Comparison of ENCODE assay signal across 11 cellular contexts in genomic region chr4:108045687-108046024, GRCh38. TPM values are rescaled to one million over a fixed set of nuclear protein-coding genes. Genes with fewer than 3 reads are reported as not detected.
DNase-seq lines count a peak whose midpoint lies in the region; ATAC-seq and TF ChIP-seq lines count a peak whose summit lies in the region.
"Had no signal": no experiment of that assay in that cellular context is flagged by ENCODE, and none has a peak within 500 bp of the region (broad histone marks: within the 10 kb centered on the region; RNA-seq: fewer than 3 reads in every experiment).

No MANE protein-coding gene starts in this region.

- H3K4me3 Mint-ChIP-seq in CD4-positive, alpha-beta memory T cell: peak overlapping the region in 1 of 8 donors; percentile 44

- TF ChIP-seq CTCF in body of pancreas (IDR thresholded peaks at IDR 0.05) (no peak), coronary artery (IDR thresholded peaks at IDR 0.05) (no peak)

- intact Hi-C loops in CD4-positive, alpha-beta memory T cell (cut with micrococcal nuclease): no loop called here
- intact Hi-C loops in body of pancreas (cut with DNase I): no loop called here

- peaks cover 23% of the 10 kb centered on the region for H3K36me3 ChIP-seq in CD4-positive, alpha-beta memory T cell (ENCODE audit: insufficient read depth, low read length)
- peaks cover 53% of the 10 kb centered on the region for H3K36me3 ChIP-seq in KOPT-K1 (ENCODE audit: insufficient read depth, low read length)
- H3K36me3 ChIP-seq in body of pancreas (replicated peaks in 1 of 2; ENCODE audit: insufficient read depth in 1 of 2, low read depth in 2 of 2): no peaks in the 10 kb centered on the region

- H3K9me3 ChIP-seq in CD4-positive, alpha-beta memory T cell (ENCODE audit: control insufficient read depth in 1 of 2, low read length in 2 of 2): no peaks in the 10 kb centered on the region
- H3K9me3 ChIP-seq in KOPT-K1 (ENCODE audit: insufficient read depth, low read length, poor library complexity, severe bottlenecking) (no peaks in the 10 kb centered on the region), body of pancreas (no peaks in the 10 kb centered on the region)

- H3K4me1 ChIP-seq in CD4-positive, alpha-beta memory T cell (ENCODE audit: insufficient read depth, low read length): peaks cover 25% of the 10 kb centered on the region
- H3K4me1 ChIP-seq in body of pancreas: peaks cover 9% of the 10 kb centered on the region

- CTCF ChIA-PET in CD4-positive, alpha-beta memory T cell (lab: Charles Lee; ENCODE audit: partially characterized antibody): interaction anchor here (0.9 to 1.3 kb wide), 3 partner anchors 10 to 525 kb away, joined by 3 read pairs; no protein-coding TSS in a partner anchor

- H3K27me3 Mint-ChIP-seq in CD4-positive, alpha-beta memory T cell: no peaks in the 10 kb centered on the region

- DNase-seq in CD4-positive, alpha-beta memory T cell: no peak
- DNase-seq in body of pancreas (peak; percentile 67 to 76 (median 72)), midbrain (lab: John Stamatoyannopoulos, UW) (peak; percentile 42), NCI-H748 (lab: John Stamatoyannopoulos, UW; ENCODE audit: unreplicated experiment) (no peak), activated gamma-delta T cell (lab: John Stamatoyannopoulos, UW) (no peak), coronary artery (ENCODE audit: low spot score) (no peak), amniotic stem cell (lab: John Stamatoyannopoulos, UW) (no peak)
- DNase-seq: KBM-7, NCI-H82, posterior cingulate gyrus had no signal

- ATAC-seq in body of pancreas: peak; percentile 91

- peak overlapping the region; percentile 19 to 82 (median 54) for H3K27ac Mint-ChIP-seq in CD4-positive, alpha-beta memory T cell

- no peak overlapping the region for H3K27ac ChIP-seq in CD4-positive, alpha-beta memory T cell (ENCODE audit: low read depth, low read length)
- H3K27ac ChIP-seq in KOPT-K1 (ENCODE audit: low read depth, low read length, poor library complexity, severe bottlenecking): peak overlapping the region; percentile 68
- no peak overlapping the region for H3K27ac ChIP-seq in body of pancreas
- H3K27ac ChIP-seq in coronary artery: no peak overlapping the region

- H3K27me3 ChIP-seq in CD4-positive, alpha-beta memory T cell (ENCODE audit: insufficient read depth, low read length): no peaks in the 10 kb centered on the region
- no peaks in the 10 kb centered on the region for H3K27me3 ChIP-seq in body of pancreas

- H3K36me3 Mint-ChIP-seq in CD4-positive, alpha-beta memory T cell: peaks cover 35 to 43% of the 10 kb centered on the region in 2 donors

- no peak for TF ChIP-seq POLR2A in body of pancreas (IDR thresholded peaks at IDR 0.05)

- WGBS in body of pancreas, 2 donors: 8 to 14% methylated on average over 3 of the region's 3 CpGs

- no peak overlapping the region for H3K4me3 ChIP-seq in CD4-positive, alpha-beta memory T cell (ENCODE audit: low read length in 2 of 2)
- no peak overlapping the region for H3K4me3 ChIP-seq in body of pancreas
- H3K4me3 ChIP-seq in coronary artery: no peak overlapping the region

- H3K4me1 Mint-ChIP-seq in CD4-positive, alpha-beta memory T cell: peaks cover 25 to 61% (median 48%) of the 10 kb centered on the region in 4 donors

- POLR2A ChIA-PET in CD4-positive, alpha-beta memory T cell (lab: Charles Lee; ENCODE audit: partially characterized antibody): interaction anchor here (0.6 to 1.3 kb wide), 3 partner anchors 17 to 125 kb away, joined by 3 read pairs; no protein-coding TSS in a partner anchor

- peaks cover 0 to 8% (median 0%) of the 10 kb centered on the region in 8 donors for H3K9me3 Mint-ChIP-seq in CD4-positive, alpha-beta memory T cell

RNA-seq across cellular contexts. Expression of gene HADH, which starts 56.0 kb away (rescaled TPM):
- total RNA-seq in CD4-positive, alpha-beta memory T cell: 10 to 100 TPM; 20.0 to 23.0 TPM
- polyA plus RNA-seq in CD4-positive, alpha-beta memory T cell: 10 to 100 TPM; 32.8 to 41.8 TPM
- total RNA-seq in body of pancreas: 10 to 100 TPM; 23.9 to 34.6 TPM

Comparison
In these comparisons a context has a peak if more than half of its experiments do, and no peak if none do; other contexts are left out.
1. DNase-seq: peak in body of pancreas (4 of 4) and midbrain (single experiment); none in CD4-positive, alpha-beta memory T cell (0 of 5), NCI-H748 (single experiment), activated gamma-delta T cell (single experiment), coronary artery (single experiment) and amniotic stem cell (single experiment).